In genomic region chr12:124492879-124493808, GRCh38 we compare ENCODE assay signal across 11 cellular contexts.
DNase-seq lines count a peak whose midpoint lies in the region; ATAC-seq and TF ChIP-seq lines count a peak whose summit lies in the region.
"Had no signal": no experiment of that assay in that cellular context is flagged by ENCODE, and none has a peak within 500 bp of the region (broad histone marks: within the 10 kb centered on the region; RNA-seq: fewer than 3 reads in every experiment).

No MANE protein-coding gene starts in this region.

- ATAC-seq in HG03521 (IDR thresholded peaks at IDR 0.05; ENCODE audit: unreplicated experiment) (no peak), GM21825 (IDR thresholded peaks at IDR 0.05; ENCODE audit: unreplicated experiment) (no peak)

- H2BK120ac ChIP-seq in H9 (ENCODE audit: low read depth, low read length, poor library complexity, severe bottlenecking): no peak overlapping the region

- H3K4me1 Mint-ChIP-seq in activated CD4-positive, alpha-beta T cell treated with anti-CD3 and anti-CD28 coated beads, Interleukin-2, amount 10 ng/mL, durations not matched to agents 24 days and 14 days: peaks cover 19% of the 10 kb centered on the region
- H3K4me1 Mint-ChIP-seq in H9: peaks cover 13 to 15% of the 10 kb centered on the region in 2 experiments

- H3K4me1 ChIP-seq in H9 (ENCODE audit: insufficient read depth, low read length) (no peaks in the 10 kb centered on the region; the same call in 1 of the 2 replicates), sigmoid colon (peaks cover 0 to 70% (median 48%) of the 10 kb centered on the region in 4 donors)

- peaks cover 8% of the 10 kb centered on the region for H3K36me3 Mint-ChIP-seq in activated CD4-positive, alpha-beta T cell treated with anti-CD3 and anti-CD28 coated beads, Interleukin-2, amount 10 ng/mL, durations not matched to agents 24 days and 14 days (ENCODE audit: low read depth)
- H3K36me3 Mint-ChIP-seq in H9 (ENCODE audit: insufficient read depth in 1 of 3, low read depth in 3 of 3): peaks cover 0 to 24% (median 22%) of the 10 kb centered on the region in 3 experiments; a peak in 5 of 7 replicates

- no peak for DNase-seq in activated CD4-positive, alpha-beta T cell treated with anti-CD3 and anti-CD28 coated beads, Interleukin-2, amount 10 ng/mL, durations not matched to agents 24 days and 14 days
- DNase-seq in activated CD4-positive, alpha-beta T cell treated with anti-CD3 and anti-CD28 coated beads for 48 hours: no peak
- DNase-seq in H9 (no peak), choroid plexus epithelial cell (ENCODE audit: low read depth) (peak; percentile 27), sigmoid colon (no peak)
- no peak for DNase-seq in stimulated activated CD4-positive, alpha-beta T cell treated with anti-CD3 and anti-CD28 coated beads, Interleukin-15, amount 100 ng/mL, for 24 hours
- DNase-seq: SHP77, upper lobe of left lung had no signal

- H3K9me3 Mint-ChIP-seq in activated CD4-positive, alpha-beta T cell treated with anti-CD3 and anti-CD28 coated beads, Interleukin-2, amount 10 ng/mL, durations not matched to agents 24 days and 14 days: no peaks in the 10 kb centered on the region
- H3K9me3 Mint-ChIP-seq in H9: no peaks in the 10 kb centered on the region
- H3K9me3 Mint-ChIP-seq: activated naive CD4-positive, alpha-beta T cell treated with anti-CD3 and anti-CD28 coated beads, Interleukin-2, amount 50 U/mL, for 72 hours had no signal

- WGBS in H9 (ENCODE audit: extremely low coverage, insufficient read length, low lambda C conversion rate): no CpG with 5 or more reads among the region's 17 CpGs
- WGBS in sigmoid colon, 2 donors: 79 to 82% methylated on average over 17 of the region's 17 CpGs

- H3K56ac ChIP-seq in H9 (ENCODE audit: insufficient read length, low read depth, low read length): no peak overlapping the region

- H3K79me1 ChIP-seq in H9 (ENCODE audit: insufficient read depth, low read depth, low read length, poor library complexity, severe bottlenecking): peaks cover 10% of the 10 kb centered on the region

- no peak for TF ChIP-seq EP300 in sigmoid colon (IDR thresholded peaks at IDR 0.05)

- no peak overlapping the region for H2BK5ac ChIP-seq in H9 (ENCODE audit: insufficient read length, low read length)

- H2BK15ac ChIP-seq in H9 (ENCODE audit: low read depth, low read length): no peak overlapping the region

- intact Hi-C loops in activated CD4-positive, alpha-beta T cell treated with anti-CD3 and anti-CD28 coated beads, Interleukin-2, amount 10 ng/mL, durations not matched to agents 24 days and 14 days (cut with micrococcal nuclease): no loop called here
- intact Hi-C loops in sigmoid colon (cut with DNase I): no loop called here

- no peak overlapping the region for H3K4me3 ChIP-seq in choroid plexus epithelial cell (ENCODE audit: low read depth, low read length)
- no peak overlapping the region for H3K4me3 ChIP-seq in sigmoid colon
- H3K4me3 ChIP-seq: upper lobe of left lung had no signal

- no peak overlapping the region for H4K8ac ChIP-seq in H9 (replicated peaks; ENCODE audit: insufficient read length, low read depth, low read length)

- H3K9me3 ChIP-seq in H9 (ENCODE audit: control insufficient read depth, low read depth, low read length) (no peaks in the 10 kb centered on the region), sigmoid colon (no peaks in the 10 kb centered on the region)
- H3K9me3 ChIP-seq: upper lobe of left lung had no signal

- H3K27me3 Mint-ChIP-seq in activated CD4-positive, alpha-beta T cell treated with anti-CD3 and anti-CD28 coated beads, Interleukin-2, amount 10 ng/mL, durations not matched to agents 24 days and 14 days: no peaks in the 10 kb centered on the region
- H3K27me3 Mint-ChIP-seq in H9 (ENCODE audit: low read depth): peaks cover 4% of the 10 kb centered on the region

- no peak overlapping the region for H4K5ac ChIP-seq in H9 (ENCODE audit: insufficient read length, low read depth, low read length)

- no peaks in the 10 kb centered on the region for H4K20me1 ChIP-seq in H9 (ENCODE audit: control insufficient read depth, insufficient read depth, insufficient read length)

- H3K27ac ChIP-seq in H9 (ENCODE audit: insufficient read length, low read depth, low read length): no peak overlapping the region
- peak overlapping the region in 3 of 4 donors; percentile 12 to 33 (median 25) for H3K27ac ChIP-seq in sigmoid colon

- H3K4ac ChIP-seq in H9 (ENCODE audit: low read depth, low read length): no peak overlapping the region

- peaks cover 0 to 34% (median 7%) of the 10 kb centered on the region in 4 donors for H3K36me3 ChIP-seq in sigmoid colon

- TF ChIP-seq CTCF in H9 (conservative IDR thresholded peaks at IDR 0.05) (no peak), choroid plexus epithelial cell (conservative IDR thresholded peaks at IDR 0.05; ENCODE audit: low read depth, low read length) (no peak), sigmoid colon (IDR thresholded peaks at IDR 0.05) (no peak)

- no peak overlapping the region for H2BK20ac ChIP-seq in H9 (ENCODE audit: low read depth, low read length, poor library complexity, severe bottlenecking)

- no peak overlapping the region for H3K9ac ChIP-seq in H9 (ENCODE audit: extremely low read depth, insufficient read length, low read length)

- H2AFZ ChIP-seq in H9 (ENCODE audit: low read length): no peak overlapping the region

- H4K91ac ChIP-seq in H9 (ENCODE audit: insufficient read length, low read depth, low read length): no peak overlapping the region

- no peak for TF ChIP-seq POLR2A in sigmoid colon (IDR thresholded peaks at IDR 0.05)

- no peaks in the 10 kb centered on the region for H3K27me3 ChIP-seq in H9 (ENCODE audit: insufficient read depth, low read length)
- no peaks in the 10 kb centered on the region for H3K27me3 ChIP-seq in sigmoid colon
- H3K27me3 ChIP-seq: upper lobe of left lung had no signal

- H2AK5ac ChIP-seq in H9 (ENCODE audit: insufficient read length, low read length): no peak overlapping the region

- H3K23me2 ChIP-seq in H9 (ENCODE audit: insufficient read length, low read depth, low read length, poor library complexity, severe bottlenecking): no peaks in the 10 kb centered on the region

- peak overlapping the region; percentile 51 for H3K27ac Mint-ChIP-seq in activated CD4-positive, alpha-beta T cell treated with anti-CD3 and anti-CD28 coated beads, Interleukin-2, amount 10 ng/mL, durations not matched to agents 24 days and 14 days
- peak overlapping the region; percentile 58 to 87 (median 83); a peak in 3 of 7 replicates for H3K27ac Mint-ChIP-seq in H9

- peaks cover 19% of the 10 kb centered on the region; the same call in 1 of the 2 replicates for H3K79me2 ChIP-seq in H9 (ENCODE audit: insufficient read depth, low read length)

- H3K4me3 Mint-ChIP-seq in activated CD4-positive, alpha-beta T cell treated with anti-CD3 and anti-CD28 coated beads, Interleukin-2, amount 10 ng/mL, durations not matched to agents 24 days and 14 days: peak overlapping the region; percentile 57
- no peak overlapping the region for H3K4me3 Mint-ChIP-seq in H9

- no peak overlapping the region for H3K4me2 ChIP-seq in H9 (ENCODE audit: insufficient read depth, insufficient read length, low read length)

- H3K23ac ChIP-seq in H9 (ENCODE audit: insufficient read length, low read depth, low read length): no peak overlapping the region

- H3K18ac ChIP-seq in H9 (ENCODE audit: insufficient read length, low read depth, low read length): peak overlapping the region; percentile 3

- H2BK12ac ChIP-seq in H9 (ENCODE audit: insufficient read length, low read depth, low read length): no peak overlapping the region

- H3K14ac ChIP-seq in H9 (ENCODE audit: insufficient read depth, low read length): no peak overlapping the region; the same call in 1 of the 2 replicates

- no peak overlapping the region for H3T11ph ChIP-seq in H9 (ENCODE audit: low read length)
